ENCODE assay signal across 11 cellular contexts in the genomic region with DNA sequence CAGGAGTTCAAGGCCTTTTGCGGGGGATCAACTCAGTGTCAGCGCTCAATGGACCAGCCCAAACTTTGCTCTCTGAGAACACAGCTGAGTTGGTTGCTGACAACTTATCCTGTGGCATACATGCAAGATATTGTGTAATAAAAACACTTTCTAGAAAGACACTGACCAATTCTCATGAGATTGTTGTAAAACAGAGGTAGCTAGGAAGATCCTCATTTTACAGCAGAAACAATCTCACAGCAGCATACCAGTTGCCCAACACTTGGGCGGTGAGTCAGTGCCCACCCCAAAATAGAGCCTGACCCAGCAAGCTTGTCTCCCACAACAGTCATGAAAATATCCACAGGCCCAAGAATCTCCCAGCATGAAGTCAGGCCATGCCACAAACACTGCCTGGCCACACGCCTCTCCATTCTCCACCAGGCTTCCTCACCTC. TPM values are rescaled to one million over a fixed set of nuclear protein-coding genes. Genes with fewer than 3 reads are reported as not detected.
DNase-seq lines count a peak whose midpoint lies in the region; FAIRE-seq and TF ChIP-seq lines count a peak whose summit lies in the region.
"Had no signal": no experiment of that assay in that cellular context is flagged by ENCODE, and none has a peak within 500 bp of the region (broad histone marks: within the 10 kb centered on the region; RNA-seq: fewer than 3 reads in every experiment).

No MANE protein-coding gene starts in this region.

- H3K4me1 ChIP-seq in mucosa of rectum (ENCODE audit: control insufficient read depth in 2 of 2, insufficient read depth in 2 of 2, low read length in 2 of 2) (peaks cover 0 to 7% of the 10 kb centered on the region in 2 donors), Caco-2 (peaks cover 20% of the 10 kb centered on the region)

- no peaks in the 10 kb centered on the region for H3K27me3 ChIP-seq in mucosa of rectum (ENCODE audit: control insufficient read depth in 2 of 2, insufficient read depth in 2 of 2, low read length in 2 of 2)
- no peaks in the 10 kb centered on the region for H3K27me3 ChIP-seq in Caco-2 (replicated peaks; ENCODE audit: control insufficient read depth, insufficient read depth, low read length)

- no peak for TF ChIP-seq CTCF in Caco-2 (IDR thresholded peaks at IDR 0.05; ENCODE audit: insufficient read depth in 1 of 2, low read depth in 1 of 2, low read length in 1 of 2, severe bottlenecking in 1 of 2, unreplicated experiment in 1 of 2)

- no peaks in the 10 kb centered on the region for H3K36me3 Mint-ChIP-seq in Caco-2 (ENCODE audit: insufficient read depth, unreplicated experiment)
- H3K36me3 Mint-ChIP-seq in activated T-helper 2 cell treated with anti-CD3 and anti-CD28 coated beads, Interferon-gamma antibody, Interleukin-2, Interleukin-4, amounts not matched to agents 10 μg/mL and 5 μg/mL and 100 μg/mL, durations not matched to agents 14 hours and 24 hours and 36 hours (ENCODE audit: low read depth), result peaks cover 15% of the 10 kb centered on the region

- H3K27ac ChIP-seq in mucosa of rectum (ENCODE audit: low read depth in 2 of 2, low read length in 2 of 2), result peak overlapping the region; percentile 26 to 34
- H3K27ac ChIP-seq: cardiac muscle cell had no signal

- H3K36me3 ChIP-seq in mucosa of rectum (ENCODE audit: control insufficient read depth in 2 of 2, insufficient read depth in 2 of 2, low read length in 2 of 2), result no peaks in the 10 kb centered on the region
- H3K36me3 ChIP-seq in Caco-2 (ENCODE audit: control insufficient read depth, insufficient read depth, low read length), result no peaks in the 10 kb centered on the region
- H3K36me3 ChIP-seq: cardiac muscle cell had no signal

- intact Hi-C loops in Caco-2 (cut with micrococcal nuclease; ENCODE audit: unreplicated experiment), result no loop called here
- intact Hi-C loops in activated T-helper 2 cell treated with anti-CD3 and anti-CD28 coated beads, Interferon-gamma antibody, Interleukin-2, Interleukin-4, amounts not matched to agents 10 μg/mL and 5 μg/mL and 100 μg/mL, durations not matched to agents 14 hours and 24 hours and 36 hours (cut with micrococcal nuclease), result no loop called here

- no peaks in the 10 kb centered on the region for H3K27me3 Mint-ChIP-seq in Caco-2 (ENCODE audit: insufficient read depth, unreplicated experiment)
- H3K27me3 Mint-ChIP-seq in activated T-helper 2 cell treated with anti-CD3 and anti-CD28 coated beads, Interferon-gamma antibody, Interleukin-2, Interleukin-4, amounts not matched to agents 10 μg/mL and 5 μg/mL and 100 μg/mL, durations not matched to agents 14 hours and 24 hours and 36 hours (ENCODE audit: low read depth), result no peaks in the 10 kb centered on the region

- no peaks in the 10 kb centered on the region for H3K9me3 Mint-ChIP-seq in Caco-2 (ENCODE audit: unreplicated experiment)
- H3K9me3 Mint-ChIP-seq in activated T-helper 2 cell treated with anti-CD3 and anti-CD28 coated beads, Interferon-gamma antibody, Interleukin-2, Interleukin-4, amounts not matched to agents 10 μg/mL and 5 μg/mL and 100 μg/mL, durations not matched to agents 14 hours and 24 hours and 36 hours, result no peaks in the 10 kb centered on the region

- no peak overlapping the region for H3K27ac Mint-ChIP-seq in Caco-2 (ENCODE audit: unreplicated experiment)
- no peak overlapping the region for H3K27ac Mint-ChIP-seq in activated T-helper 2 cell treated with anti-CD3 and anti-CD28 coated beads, Interferon-gamma antibody, Interleukin-2, Interleukin-4, amounts not matched to agents 10 μg/mL and 5 μg/mL and 100 μg/mL, durations not matched to agents 14 hours and 24 hours and 36 hours

- H3K4me3 ChIP-seq in mucosa of rectum (ENCODE audit: low read length in 2 of 2) (no peak overlapping the region), Caco-2 (ENCODE audit: low read depth, low read length) (no peak overlapping the region)
- H3K4me3 ChIP-seq: cardiac muscle cell had no signal

- no TSS peak for BruUV-seq in Caco-2 (replicated peaks; lab: Mats Ljungman, UMichigan)

- no peak overlapping the region for H3K9ac ChIP-seq in mucosa of rectum (ENCODE audit: low read depth in 1 of 2, low read length in 2 of 2)

- CTCF ChIA-PET in Caco-2 (lab: Charles Lee), result interaction anchor here (0.9 kb wide), 1 partner anchor 11 kb away, joined by 3 read pairs; no protein-coding TSS in a partner anchor

- peaks cover 17% of the 10 kb centered on the region for H3K4me1 Mint-ChIP-seq in Caco-2 (ENCODE audit: low read depth, unreplicated experiment)
- H3K4me1 Mint-ChIP-seq in activated T-helper 2 cell treated with anti-CD3 and anti-CD28 coated beads, Interferon-gamma antibody, Interleukin-2, Interleukin-4, amounts not matched to agents 10 μg/mL and 5 μg/mL and 100 μg/mL, durations not matched to agents 14 hours and 24 hours and 36 hours (ENCODE audit: low read depth), result peaks cover 52% of the 10 kb centered on the region

- H3K9me3 ChIP-seq in mucosa of rectum (ENCODE audit: control insufficient read depth in 2 of 2, low read length in 2 of 2) (no peaks in the 10 kb centered on the region), Caco-2 (no peaks in the 10 kb centered on the region)

- H3K4me3 Mint-ChIP-seq in Caco-2 (ENCODE audit: unreplicated experiment), result no peak overlapping the region
- no peak overlapping the region for H3K4me3 Mint-ChIP-seq in activated T-helper 2 cell treated with anti-CD3 and anti-CD28 coated beads, Interferon-gamma antibody, Interleukin-2, Interleukin-4, amounts not matched to agents 10 μg/mL and 5 μg/mL and 100 μg/mL, durations not matched to agents 14 hours and 24 hours and 36 hours (ENCODE audit: low read depth)

- DNase-seq in Ammon's horn (ENCODE audit: low spot score), result peak; percentile 68
- DNase-seq in MV-4-11 (lab: John Stamatoyannopoulos, UW), result peak; percentile 99
- peak; percentile 33 for DNase-seq in dedifferentiated amniotic fluid mesenchymal stem cell (ENCODE audit: extremely low spot score)
- no peak for DNase-seq in urothelium cell line (ENCODE audit: low spot score)
- no peak for DNase-seq in SW 1271 (lab: John Stamatoyannopoulos, UW)
- DNase-seq in Caco-2, result no peak
- no peak for DNase-seq in activated T-helper 2 cell treated with anti-CD3 and anti-CD28 coated beads, Interferon-gamma antibody, Interleukin-2, Interleukin-4, amounts not matched to agents 10 μg/mL and 5 μg/mL and 100 μg/mL, durations not matched to agents 14 hours and 24 hours and 36 hours (ENCODE audit: low spot score)
- DNase-seq: DMS153, mesendoderm had no signal

- FAIRE-seq in urothelium cell line (lab: Jason Lieb, UNC), result no peak

- POLR2A ChIA-PET in Caco-2 (lab: Charles Lee), result no interaction called here

RNA-seq across cellular contexts. Expression of gene KLHL6, which starts 18.2 kb away (rescaled TPM):
- not detected in 2 replicates for total RNA-seq in Caco-2 (2022)
- total RNA-seq in activated T-helper 2 cell treated with anti-CD3 and anti-CD28 coated beads, Interferon-gamma antibody, Interleukin-2, Interleukin-4, amounts not matched to agents 10 μg/mL and 5 μg/mL and 100 μg/mL, durations not matched to agents 14 hours and 24 hours and 36 hours, result 29.5 and 29.7 TPM in 2 replicates

Comparison
In these comparisons a context has a peak if more than half of its experiments do, and no peak if none do; other contexts are left out.
1. DNase-seq: peak in Ammon's horn (single experiment), MV-4-11 (single experiment) and dedifferentiated amniotic fluid mesenchymal stem cell (single experiment); none in urothelium cell line (single experiment), SW 1271 (0 of 2), Caco-2 (0 of 2) and activated T-helper 2 cell treated with anti-CD3 and anti-CD28 coated beads, Interferon-gamma antibody, Interleukin-2, Interleukin-4, amounts not matched to agents 10 μg/mL and 5 μg/mL and 100 μg/mL, durations not matched to agents 14 hours and 24 hours and 36 hours (single experiment).
2. RNA of gene KLHL6, which starts 18.2 kb away (total RNA-seq): 29.5 to 29.7 TPM in activated T-helper 2 cell treated with anti-CD3 and anti-CD28 coated beads, Interferon-gamma antibody, Interleukin-2, Interleukin-4, amounts not matched to agents 10 μg/mL and 5 μg/mL and 100 μg/mL, durations not matched to agents 14 hours and 24 hours and 36 hours; not detected in Caco-2; every median in the first group is over 10 times any median in the second.